ENCODE assay signal across 15 cellular contexts in the genomic region with DNA sequence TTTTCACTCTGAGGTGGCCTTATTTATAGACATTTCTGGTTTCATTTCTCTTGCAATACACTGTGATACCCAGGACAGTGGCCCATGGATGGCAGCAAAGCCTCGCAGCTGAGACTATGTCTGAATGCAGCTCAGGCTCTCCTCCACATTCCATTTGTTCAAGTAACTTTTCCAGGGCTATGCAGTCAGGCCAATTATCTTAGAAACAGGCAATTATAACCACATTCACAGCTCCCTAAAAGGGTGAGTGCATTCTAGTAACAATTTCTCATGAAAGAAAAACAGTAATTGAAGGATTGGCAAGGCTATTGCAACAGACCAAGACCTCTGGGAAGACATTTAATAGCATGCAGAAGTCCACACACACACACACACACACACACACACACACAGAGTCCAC.
DNase-seq lines count a peak whose midpoint lies in the region; ATAC-seq and TF ChIP-seq lines count a peak whose summit lies in the region.
"Had no signal": no experiment of that assay in that cellular context is flagged by ENCODE, and none has a peak within 500 bp of the region (broad histone marks: within the 10 kb centered on the region; RNA-seq: fewer than 3 reads in every experiment).

No MANE protein-coding gene starts in this region.

- H3K9ac ChIP-seq in fibroblast of lung (ENCODE audit: insufficient read depth, low read length) (no peak overlapping the region), Karpas-422 (ENCODE audit: low read length) (no peak overlapping the region)

- no peaks in the 10 kb centered on the region for H4K20me1 ChIP-seq in fibroblast of lung (ENCODE audit: control insufficient read depth, extremely low read depth, insufficient read depth, low read length)
- H4K20me1 ChIP-seq in Karpas-422 (ENCODE audit: insufficient read depth, low read depth, low read length), result no peaks in the 10 kb centered on the region

- H2AFZ ChIP-seq in fibroblast of lung (ENCODE audit: low read length) (no peak overlapping the region), Karpas-422 (ENCODE audit: low read length) (no peak overlapping the region)

- H3K36me3 ChIP-seq in fibroblast of lung (ENCODE audit: control insufficient read depth, insufficient read depth, low read length), result no peaks in the 10 kb centered on the region
- no peaks in the 10 kb centered on the region for H3K36me3 ChIP-seq in Karpas-422 (ENCODE audit: insufficient read depth, low read length)
- H3K36me3 ChIP-seq: MG63, spleen had no signal

- H3K4me1 ChIP-seq in fibroblast of lung (ENCODE audit: control insufficient read depth, extremely low read depth, insufficient read depth, low read length), result peaks cover 2% of the 10 kb centered on the region
- no peaks in the 10 kb centered on the region for H3K4me1 ChIP-seq in Karpas-422 (ENCODE audit: low read length)

- no peak for ATAC-seq in GM18502 (IDR thresholded peaks at IDR 0.05; ENCODE audit: poor library complexity, unreplicated experiment)
- ATAC-seq: mucosa of descending colon had no signal

- H3K27me3 ChIP-seq in fibroblast of lung (ENCODE audit: control insufficient read depth, insufficient read depth, low read length) (no peaks in the 10 kb centered on the region), Karpas-422 (ENCODE audit: low read length) (no peaks in the 10 kb centered on the region)
- H3K27me3 ChIP-seq: MG63 had no signal

- H3K4me3 ChIP-seq in fibroblast of lung (replicated peaks in 1 of 4; ENCODE audit: control extremely low read depth in 1 of 4, insufficient read depth in 1 of 4, low read depth in 3 of 4, low read length in 4 of 4) (no peak overlapping the region), Karpas-422 (ENCODE audit: low read length) (no peak overlapping the region)
- H3K4me3 ChIP-seq: MG63, mucosa of descending colon, spleen had no signal

- H3K79me2 ChIP-seq in fibroblast of lung (ENCODE audit: control insufficient read depth, insufficient read depth, low read length) (no peaks in the 10 kb centered on the region), Karpas-422 (ENCODE audit: low read length) (no peaks in the 10 kb centered on the region)

- H3K4me2 ChIP-seq in fibroblast of lung (ENCODE audit: extremely low read depth, insufficient read depth, low read length) (no peak overlapping the region), Karpas-422 (ENCODE audit: low read depth, low read length, poor library complexity, severe bottlenecking) (no peak overlapping the region)

- H3K9me3 ChIP-seq in fibroblast of lung (ENCODE audit: control insufficient read depth, insufficient read depth, low read depth, low read length) (no peaks in the 10 kb centered on the region), Karpas-422 (ENCODE audit: low read length) (no peaks in the 10 kb centered on the region)
- H3K9me3 ChIP-seq: mucosa of descending colon, spleen had no signal

- DNase-seq in NCI-H226 (peak; percentile 83), fibroblast of lung (ENCODE audit: low read depth in 2 of 2) (peak; percentile 28 to 79), retina (peak; percentile 29), DMS 273 (lab: John Stamatoyannopoulos, UW; ENCODE audit: unreplicated experiment) (no peak), Karpas-422 (no peak)
- DNase-seq in effector CD4-positive, alpha-beta T cell, result no peak
- DNase-seq: activated CD4-positive, alpha-beta T cell treated with anti-CD3 and anti-CD28 coated beads, Interleukin-2, amount 10 ng/mL, durations not matched to agents 24 days and 14 days; activated effector memory CD4-positive, alpha-beta T cell treated with Interleukin-2 at 50 U/mL for 16 hours; HCEC 1CT; MG63; mucosa of descending colon; NCI-H69; spleen had no signal

- H3K27ac ChIP-seq in fibroblast of lung (ENCODE audit: insufficient read depth, low read length) (no peak overlapping the region), Karpas-422 (ENCODE audit: low read length) (no peak overlapping the region)
- H3K27ac ChIP-seq: spleen had no signal

- no peaks in the 10 kb centered on the region for H3K9me2 ChIP-seq in Karpas-422 (replicated peaks; ENCODE audit: insufficient read depth, low read length)

- TF ChIP-seq CTCF in GM12873 (IDR thresholded peaks at IDR 0.05; ENCODE audit: insufficient read depth, low read depth, low read length, missing control alignments) (peak; percentile 6), fibroblast of lung (conservative IDR thresholded peaks at IDR 0.05 in 1 of 2, IDR thresholded peaks at IDR 0.05 in 1 of 2; ENCODE audit: low read depth in 1 of 2, low read length in 2 of 2) (no peak)

Comparison
In these comparisons a context has a peak if more than half of its experiments do, and no peak if none do; other contexts are left out.
1. DNase-seq: peak in NCI-H226 (single experiment), fibroblast of lung (2 of 2) and retina (single experiment); none in DMS 273 (single experiment), effector CD4-positive, alpha-beta T cell (single experiment) and Karpas-422 (single experiment).